ENCODE assay signal across 1 cellular context in the genomic region with DNA sequence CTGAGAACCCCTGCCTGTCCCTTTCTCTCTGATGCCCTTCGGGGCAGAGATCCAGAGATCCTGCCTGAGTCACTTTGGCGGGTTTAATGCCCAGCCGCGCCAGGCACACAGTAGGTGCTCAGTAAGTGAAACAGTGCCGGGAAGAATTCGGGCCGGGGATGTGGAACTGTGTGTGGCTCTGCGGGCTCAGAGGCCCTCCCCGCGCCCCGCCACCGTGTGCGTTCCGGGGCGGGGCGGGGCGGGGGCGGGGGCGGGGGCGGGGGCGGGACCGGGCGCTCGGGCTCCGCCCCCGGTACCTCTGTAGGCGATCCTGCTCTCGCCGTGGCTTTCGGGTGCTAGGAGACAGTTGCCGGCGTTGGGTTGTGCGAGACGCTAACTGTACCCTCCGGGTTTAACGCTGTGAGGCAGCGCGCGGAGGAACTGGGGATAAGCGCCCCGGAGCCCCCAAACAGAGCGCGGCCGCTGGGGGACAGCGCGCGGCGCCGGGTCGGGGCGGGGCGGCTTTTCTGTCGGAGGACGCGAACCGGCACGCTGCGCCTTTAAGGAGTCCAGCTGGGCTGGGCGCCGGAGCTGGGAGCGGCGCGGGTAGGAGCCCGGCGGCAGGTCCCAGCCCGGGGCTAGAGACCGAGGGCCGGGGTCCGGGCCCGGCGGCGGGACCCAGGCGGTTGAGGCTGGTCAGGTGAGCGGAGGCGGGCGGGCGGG.
A peak's percentile ranks its signal among the peaks of the same experiment; 100 is the strongest.
TF ChIP-seq lines count a peak whose summit lies in the region.

A gene with protein sequence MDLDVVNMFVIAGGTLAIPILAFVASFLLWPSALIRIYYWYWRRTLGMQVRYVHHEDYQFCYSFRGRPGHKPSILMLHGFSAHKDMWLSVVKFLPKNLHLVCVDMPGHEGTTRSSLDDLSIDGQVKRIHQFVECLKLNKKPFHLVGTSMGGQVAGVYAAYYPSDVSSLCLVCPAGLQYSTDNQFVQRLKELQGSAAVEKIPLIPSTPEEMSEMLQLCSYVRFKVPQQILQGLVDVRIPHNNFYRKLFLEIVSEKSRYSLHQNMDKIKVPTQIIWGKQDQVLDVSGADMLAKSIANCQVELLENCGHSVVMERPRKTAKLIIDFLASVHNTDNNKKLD (plus strand): TSS at position 555 of the 702 bp plus-strand sequence. CDS start 18,795 bp downstream, outside the sequence.

TF ChIP-seq in H1, 55 proteins besides CTCF, POLR2A, EP300 and RAD21 (continued from another document):
- TF ChIP-seq TAF7 (optimal IDR thresholded peaks at IDR 0.05; ENCODE audit: borderline replicate concordance, low read depth, low read length), result peak; percentile 56
- TF ChIP-seq, protein P1, sequence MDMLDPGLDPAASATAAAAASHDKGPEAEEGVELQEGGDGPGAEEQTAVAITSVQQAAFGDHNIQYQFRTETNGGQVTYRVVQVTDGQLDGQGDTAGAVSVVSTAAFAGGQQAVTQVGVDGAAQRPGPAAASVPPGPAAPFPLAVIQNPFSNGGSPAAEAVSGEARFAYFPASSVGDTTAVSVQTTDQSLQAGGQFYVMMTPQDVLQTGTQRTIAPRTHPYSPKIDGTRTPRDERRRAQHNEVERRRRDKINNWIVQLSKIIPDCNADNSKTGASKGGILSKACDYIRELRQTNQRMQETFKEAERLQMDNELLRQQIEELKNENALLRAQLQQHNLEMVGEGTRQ (IDR thresholded peaks at IDR 0.05; ENCODE audit: low read length), result no peak
- TF ChIP-seq CREB1 (IDR thresholded peaks at IDR 0.05), result no peak
- no peak for TF ChIP-seq HDAC6 (IDR thresholded peaks at IDR 0.05; ENCODE audit: low read depth, low read length)
- TF ChIP-seq RBBP5 (IDR thresholded peaks at IDR 0.05; ENCODE audit: borderline replicate concordance, low read depth, low read length), result no peak; the same call in 1 of the 2 replicates
- 0 out of 2 replicates have a peak, but pooled peaks have one; percentile 14 for TF ChIP-seq TAF1 (IDR thresholded peaks at IDR 0.05; ENCODE audit: low read depth, low read length)
- no peak for TF ChIP-seq EZH2 (IDR thresholded peaks at IDR 0.05; ENCODE audit: low read depth, low read length, severe bottlenecking)
TF ChIP-seq in H1: peak in this region for 8.
